Comparison of ENCODE assay signal across 32 cellular contexts in the genomic region with DNA sequence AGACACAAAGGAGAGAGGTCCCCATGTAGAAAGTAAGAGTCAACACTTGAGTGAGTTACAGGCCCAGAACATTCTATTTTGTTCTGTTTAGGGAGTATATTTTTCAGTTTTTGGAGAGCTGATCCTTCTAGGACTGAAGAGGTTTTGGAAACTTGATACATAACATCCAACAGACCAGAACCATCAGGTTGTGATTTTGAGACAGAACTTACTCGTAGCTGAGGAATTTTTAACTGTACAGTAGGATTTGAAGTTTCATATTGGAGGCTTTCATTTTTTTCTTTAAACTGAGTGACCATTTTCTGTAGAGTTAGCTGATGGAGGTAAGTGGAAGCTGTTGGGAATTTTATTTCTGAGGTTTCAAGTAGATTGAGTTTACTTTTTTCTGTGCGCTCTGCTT.
DNase-seq lines count a peak whose midpoint lies in the region; ATAC-seq and TF ChIP-seq lines count a peak whose summit lies in the region.
"Had no signal": no experiment of that assay in that cellular context is flagged by ENCODE, and none has a peak within 500 bp of the region (broad histone marks: within the 10 kb centered on the region; RNA-seq: fewer than 3 reads in every experiment).

No MANE protein-coding gene starts in this region.

- no peaks in the 10 kb centered on the region for H3K36me3 ChIP-seq in left lung

- H3K27ac Mint-ChIP-seq in progenitor cell of endocrine pancreas = peak overlapping the region; percentile 10
- no peak overlapping the region for H3K27ac Mint-ChIP-seq in activated T-cell treated with anti-CD3 and anti-CD28 coated beads, Interleukin-2, amount 50 U/mL, for 24 hours
- H3K27ac Mint-ChIP-seq: activated CD8-positive, alpha-beta memory T cell treated with anti-CD3 and anti-CD28 coated beads, Interleukin-2, amount 10 ng/mL, durations not matched to agents 7 days and 5 days; activated naive CD8-positive, alpha-beta T cell treated with anti-CD3 and anti-CD28 coated beads, Interleukin-2, amount 50 U/mL, for 24 hours; brain; CD4-positive, alpha-beta memory T cell; stimulated activated naive CD8-positive, alpha-beta T cell treated with anti-CD3 and anti-CD28 coated beads, Interleukin-15, Interleukin-2, amounts not matched to agents 100 ng/mL and 50 ng/mL, for 24 hours had no signal

- H3K4me3 ChIP-seq in fibroblast of mammary gland (ENCODE audit: control insufficient read depth, low read depth, low read length) (no peak overlapping the region), left lung (no peak overlapping the region)
- H3K4me3 ChIP-seq: dorsolateral prefrontal cortex, K562, right lobe of liver, thoracic aorta had no signal

- H3K27ac ChIP-seq in left lung = no peak overlapping the region
- H3K27ac ChIP-seq: dorsolateral prefrontal cortex, right lobe of liver, thoracic aorta had no signal

- H3K4me3 Mint-ChIP-seq in progenitor cell of endocrine pancreas (ENCODE audit: low read depth) = no peak overlapping the region
- H3K4me3 Mint-ChIP-seq in activated T-cell treated with anti-CD3 and anti-CD28 coated beads, Interleukin-2, amount 50 U/mL, for 24 hours = no peak overlapping the region
- H3K4me3 Mint-ChIP-seq: activated CD8-positive, alpha-beta memory T cell treated with anti-CD3 and anti-CD28 coated beads, Interleukin-2, amount 10 ng/mL, durations not matched to agents 7 days and 5 days; activated naive CD8-positive, alpha-beta T cell treated with anti-CD3 and anti-CD28 coated beads, Interleukin-2, amount 50 U/mL, for 24 hours; brain; CD4-positive, alpha-beta memory T cell; stimulated activated naive CD8-positive, alpha-beta T cell treated with anti-CD3 and anti-CD28 coated beads, Interleukin-15, Interleukin-2, amounts not matched to agents 100 ng/mL and 50 ng/mL, for 24 hours had no signal

- H3K9me3 ChIP-seq in left lung = no peaks in the 10 kb centered on the region
- H3K9me3 ChIP-seq: right lobe of liver, thoracic aorta had no signal

- DNase-seq in GM03348 (ENCODE audit: low spot score) (peak; percentile 2), M059J (ENCODE audit: low read depth) (peak; percentile 2), fibroblast of mammary gland (ENCODE audit: low read depth) (peak; percentile 17), progenitor cell of endocrine pancreas (ENCODE audit: low spot score, unreplicated experiment) (no peak), NCI-H774 (lab: John Stamatoyannopoulos, UW) (no peak), NCI-H1417 (lab: John Stamatoyannopoulos, UW) (no peak), left lung (no peak)
- DNase-seq in activated T-cell treated with anti-CD3 and anti-CD28 coated beads, Interleukin-2, amount 50 U/mL, for 24 hours = no peak
- DNase-seq: activated CD4-positive, alpha-beta T cell treated with anti-CD3 and anti-CD28 coated beads, Interleukin-2, amount 50 U/mL, for 4 hours; activated CD8-positive, alpha-beta memory T cell treated with anti-CD3 and anti-CD28 coated beads, Interleukin-2, amount 10 ng/mL, durations not matched to agents 7 days and 5 days; activated naive CD4-positive, alpha-beta T cell; activated naive CD8-positive, alpha-beta T cell treated with anti-CD3 and anti-CD28 coated beads, Interleukin-2, amount 50 U/mL, for 24 hours; activated T-cell treated with anti-CD3 and anti-CD28 coated beads, Interleukin-2, amount 50 U/mL, for 48 hours; cerebellar nuclear complex; dorsolateral prefrontal cortex; glutamatergic neuron; H7; left ventricle myocardium superior; NCI-H1092 treated with DMSO at 0.1 percent for 48 hours; NCI-H187 treated with DMSO at 0.1 percent for 48 hours; NCI-H524; PC-3; posterior cingulate gyrus; right lobe of liver; stimulated activated CD8-positive, alpha-beta memory T cell treated with anti-CD3 and anti-CD28 coated beads, Interleukin-4, amount 100 ng/mL, for 48 hours; T-helper 2 cell had no signal

- peaks cover 8% of the 10 kb centered on the region for H3K36me3 Mint-ChIP-seq in progenitor cell of endocrine pancreas (ENCODE audit: insufficient read depth)
- H3K36me3 Mint-ChIP-seq in activated T-cell treated with anti-CD3 and anti-CD28 coated beads, Interleukin-2, amount 50 U/mL, for 24 hours (ENCODE audit: low read depth) = peaks cover 23% of the 10 kb centered on the region
- H3K36me3 Mint-ChIP-seq: activated CD8-positive, alpha-beta memory T cell treated with anti-CD3 and anti-CD28 coated beads, Interleukin-2, amount 10 ng/mL, durations not matched to agents 7 days and 5 days had no signal

- no peaks in the 10 kb centered on the region for H3K27me3 Mint-ChIP-seq in progenitor cell of endocrine pancreas
- H3K27me3 Mint-ChIP-seq in activated T-cell treated with anti-CD3 and anti-CD28 coated beads, Interleukin-2, amount 50 U/mL, for 24 hours = no peaks in the 10 kb centered on the region
- H3K27me3 Mint-ChIP-seq: activated CD8-positive, alpha-beta memory T cell treated with anti-CD3 and anti-CD28 coated beads, Interleukin-2, amount 10 ng/mL, durations not matched to agents 7 days and 5 days; activated naive CD8-positive, alpha-beta T cell treated with anti-CD3 and anti-CD28 coated beads, Interleukin-2, amount 50 U/mL, for 24 hours; brain; CD4-positive, alpha-beta memory T cell; stimulated activated naive CD8-positive, alpha-beta T cell treated with anti-CD3 and anti-CD28 coated beads, Interleukin-15, Interleukin-2, amounts not matched to agents 100 ng/mL and 50 ng/mL, for 24 hours had no signal

- intact Hi-C loops in left lung (cut with DNase I) = no loop called here

- H3K4me1 ChIP-seq in left lung = no peaks in the 10 kb centered on the region
- H3K4me1 ChIP-seq: right lobe of liver had no signal

- no peaks in the 10 kb centered on the region for H3K4me1 Mint-ChIP-seq in progenitor cell of endocrine pancreas (ENCODE audit: low read depth)
- no peaks in the 10 kb centered on the region for H3K4me1 Mint-ChIP-seq in activated T-cell treated with anti-CD3 and anti-CD28 coated beads, Interleukin-2, amount 50 U/mL, for 24 hours (ENCODE audit: low read depth)
- H3K4me1 Mint-ChIP-seq: activated CD8-positive, alpha-beta memory T cell treated with anti-CD3 and anti-CD28 coated beads, Interleukin-2, amount 10 ng/mL, durations not matched to agents 7 days and 5 days; activated naive CD8-positive, alpha-beta T cell treated with anti-CD3 and anti-CD28 coated beads, Interleukin-2, amount 50 U/mL, for 24 hours; brain; CD4-positive, alpha-beta memory T cell had no signal

- ATAC-seq in left lung = no peak
- ATAC-seq: activated CD8-positive, alpha-beta memory T cell treated with anti-CD3 and anti-CD28 coated beads, Interleukin-2, amount 10 ng/mL, durations not matched to agents 7 days and 5 days; activated naive CD8-positive, alpha-beta T cell treated with anti-CD3 and anti-CD28 coated beads, Interleukin-2, amount 50 U/mL, for 24 hours; K562; left ventricle myocardium superior; PC-3; right lobe of liver; Right ventricle myocardium inferior had no signal

- TF ChIP-seq CTCF in fibroblast of mammary gland (conservative IDR thresholded peaks at IDR 0.05; ENCODE audit: control insufficient read depth, insufficient read depth, low read depth, low read length) (no peak), progenitor cell of endocrine pancreas (IDR thresholded peaks at IDR 0.05; ENCODE audit: unreplicated experiment) (no peak), left lung (IDR thresholded peaks at IDR 0.05) (no peak)

- H3K27me3 ChIP-seq in left lung = no peaks in the 10 kb centered on the region
- H3K27me3 ChIP-seq: dorsolateral prefrontal cortex, right lobe of liver had no signal

- no peaks in the 10 kb centered on the region for H3K9me3 Mint-ChIP-seq in progenitor cell of endocrine pancreas (ENCODE audit: low read depth)
- H3K9me3 Mint-ChIP-seq in activated T-cell treated with anti-CD3 and anti-CD28 coated beads, Interleukin-2, amount 50 U/mL, for 24 hours = no peaks in the 10 kb centered on the region
- H3K9me3 Mint-ChIP-seq: activated naive CD8-positive, alpha-beta T cell treated with anti-CD3 and anti-CD28 coated beads, Interleukin-2, amount 50 U/mL, for 24 hours; brain; CD4-positive, alpha-beta memory T cell; stimulated activated naive CD8-positive, alpha-beta T cell treated with anti-CD3 and anti-CD28 coated beads, Interleukin-15, Interleukin-2, amounts not matched to agents 100 ng/mL and 50 ng/mL, for 24 hours had no signal

Comparison
In these comparisons a context has a peak if more than half of its experiments do, and no peak if none do; other contexts are left out.
1. DNase-seq: peak in GM03348 (single experiment), M059J (single experiment) and fibroblast of mammary gland (single experiment); none in progenitor cell of endocrine pancreas (single experiment), NCI-H774 (single experiment), NCI-H1417 (0 of 3), left lung (0 of 2) and activated T-cell treated with anti-CD3 and anti-CD28 coated beads, Interleukin-2, amount 50 U/mL, for 24 hours (single experiment).